In genomic region chr2:149544692-149545091, GRCh38 we compare ENCODE assay signal across 19 cellular contexts. TPM values are rescaled to one million over a fixed set of nuclear protein-coding genes. Genes with fewer than 3 reads are reported as not detected.
DNase-seq lines count a peak whose midpoint lies in the region; ATAC-seq and TF ChIP-seq lines count a peak whose summit lies in the region.
"Had no signal": no experiment of that assay in that cellular context is flagged by ENCODE, and none has a peak within 500 bp of the region (broad histone marks: within the 10 kb centered on the region; RNA-seq: fewer than 3 reads in every experiment).

No MANE protein-coding gene starts in this region.

- H3K4me3 Mint-ChIP-seq in activated T-cell treated with anti-CD3 and anti-CD28 coated beads, Interleukin-2, amount 50 U/mL, for 4 hours = peak overlapping the region; percentile 58
- H3K4me3 Mint-ChIP-seq in stimulated activated effector memory CD8-positive, alpha-beta T cell treated with anti-CD3 and anti-CD28 coated beads, Interleukin-12 subunit alpha, Interleukin-12 subunit beta, amount 100 ng/mL, for 72 hours = peak overlapping the region; percentile 53
- H3K4me3 Mint-ChIP-seq in Caco-2 (ENCODE audit: unreplicated experiment) (no peak overlapping the region), WTC11 (no peak overlapping the region)
- H3K4me3 Mint-ChIP-seq: activated B cell treated with CpG ODN at 0.5 μM for 24 hours, CD14-positive monocyte had no signal

- H3K4me3 ChIP-seq in Caco-2 (ENCODE audit: low read depth, low read length) = no peak overlapping the region
- H3K4me3 ChIP-seq: left ventricle myocardium inferior, right atrium auricular region had no signal

- no peaks in the 10 kb centered on the region for H3K36me3 Mint-ChIP-seq in activated T-cell treated with anti-CD3 and anti-CD28 coated beads, Interleukin-2, amount 50 U/mL, for 4 hours (ENCODE audit: insufficient read depth)
- no peaks in the 10 kb centered on the region for H3K36me3 Mint-ChIP-seq in stimulated activated effector memory CD8-positive, alpha-beta T cell treated with anti-CD3 and anti-CD28 coated beads, Interleukin-12 subunit alpha, Interleukin-12 subunit beta, amount 100 ng/mL, for 72 hours
- no peaks in the 10 kb centered on the region for H3K36me3 Mint-ChIP-seq in Caco-2 (ENCODE audit: insufficient read depth, unreplicated experiment)
- H3K36me3 Mint-ChIP-seq in WTC11 = peaks cover 2% of the 10 kb centered on the region; the same call in 1 of the 2 replicates
- H3K36me3 Mint-ChIP-seq: CD14-positive monocyte had no signal

- no peaks in the 10 kb centered on the region for H3K9me3 ChIP-seq in Caco-2
- H3K9me3 ChIP-seq: left ventricle myocardium inferior, right atrium auricular region had no signal

- peak in 1 of 2 donors; percentile 63 for ATAC-seq in activated T-cell treated with anti-CD3 and anti-CD28 coated beads, Interleukin-2, amount 50 U/mL, for 4 hours
- ATAC-seq in stimulated activated effector memory CD8-positive, alpha-beta T cell treated with anti-CD3 and anti-CD28 coated beads, Interleukin-12 subunit alpha, Interleukin-12 subunit beta, amount 100 ng/mL, for 72 hours = no peak
- no peak for ATAC-seq in WTC11

- H3K27me3 Mint-ChIP-seq in activated T-cell treated with anti-CD3 and anti-CD28 coated beads, Interleukin-2, amount 50 U/mL, for 4 hours (ENCODE audit: low read depth) = no peaks in the 10 kb centered on the region
- H3K27me3 Mint-ChIP-seq in Caco-2 (ENCODE audit: insufficient read depth, unreplicated experiment) (no peaks in the 10 kb centered on the region), WTC11 (ENCODE audit: low read depth) (no peaks in the 10 kb centered on the region)
- H3K27me3 Mint-ChIP-seq: activated B cell treated with CpG ODN at 0.5 μM for 24 hours, IgD-negative memory B cell had no signal

- DNase-seq in activated T-cell treated with anti-CD3 and anti-CD28 coated beads, Interleukin-2, amount 50 U/mL, for 4 hours = no peak
- no peak for DNase-seq in activated T-cell treated with anti-CD3 and anti-CD28 coated beads, Interleukin-2, amount 50 U/mL, for 48 hours
- DNase-seq in RPMI8226 = peak; percentile 30
- DNase-seq in fibroblast of peridontal ligament (ENCODE audit: extremely low read depth) = peak; percentile 14
- DNase-seq in stimulated activated effector memory CD8-positive, alpha-beta T cell treated with anti-CD3 and anti-CD28 coated beads, Interleukin-12 subunit alpha, Interleukin-12 subunit beta, amount 100 ng/mL, for 72 hours (ENCODE audit: low spot score in 2 of 2) = no peak
- DNase-seq in Caco-2 = no peak
- DNase-seq in WTC11 (ENCODE audit: low spot score) = no peak
- DNase-seq in HPDE6-E6E7 (ENCODE audit: extremely low spot score) = no peak
- DNase-seq: ACHN; activated B cell treated with CpG ODN at 0.5 μM for 24 hours; activated naive CD4-positive, alpha-beta T cell treated with anti-CD3 and anti-CD28 coated beads, Interleukin-2, amount 50 U/mL, for 16 hours; left ventricle myocardium inferior; NCI-H2029; stimulated activated naive CD4-positive, alpha-beta T cell treated with Interleukin-2 at 50 U/mL for 16 hours; SW 1271; trophoblast cell had no signal

- TF ChIP-seq CTCF in Caco-2 (IDR thresholded peaks at IDR 0.05; ENCODE audit: insufficient read depth in 1 of 2, low read depth in 1 of 2, low read length in 1 of 2, severe bottlenecking in 1 of 2, unreplicated experiment in 1 of 2) (no peak), WTC11 (IDR thresholded peaks at IDR 0.05) (no peak)

- H3K4me1 ChIP-seq in Caco-2 = no peaks in the 10 kb centered on the region
- H3K4me1 ChIP-seq: left ventricle myocardium inferior, right atrium auricular region had no signal

- intact Hi-C loops in Caco-2 (cut with micrococcal nuclease; ENCODE audit: unreplicated experiment) = no loop called here

- no peaks in the 10 kb centered on the region for H3K36me3 ChIP-seq in Caco-2 (ENCODE audit: control insufficient read depth, insufficient read depth, low read length)
- H3K36me3 ChIP-seq: left ventricle myocardium inferior, right atrium auricular region had no signal

- POLR2A ChIA-PET in Caco-2 (lab: Charles Lee) = no interaction called here
- POLR2A ChIA-PET in WTC11 (lab: Charles Lee) = no interaction called here

- H3K27me3 ChIP-seq in Caco-2 (replicated peaks; ENCODE audit: control insufficient read depth, insufficient read depth, low read length) = no peaks in the 10 kb centered on the region
- H3K27me3 ChIP-seq: right atrium auricular region had no signal

- H3K27ac Mint-ChIP-seq in stimulated activated effector memory CD8-positive, alpha-beta T cell treated with anti-CD3 and anti-CD28 coated beads, Interleukin-12 subunit alpha, Interleukin-12 subunit beta, amount 100 ng/mL, for 72 hours = no peak overlapping the region
- no peak overlapping the region for H3K27ac Mint-ChIP-seq in Caco-2 (ENCODE audit: unreplicated experiment)
- H3K27ac Mint-ChIP-seq in WTC11 = no peak overlapping the region
- H3K27ac Mint-ChIP-seq: activated B cell treated with CpG ODN at 0.5 μM for 24 hours, CD14-positive monocyte, IgD-negative memory B cell had no signal

- H3K4me1 Mint-ChIP-seq in activated T-cell treated with anti-CD3 and anti-CD28 coated beads, Interleukin-2, amount 50 U/mL, for 4 hours (ENCODE audit: low read depth) = peaks cover 10% of the 10 kb centered on the region
- H3K4me1 Mint-ChIP-seq in stimulated activated effector memory CD8-positive, alpha-beta T cell treated with anti-CD3 and anti-CD28 coated beads, Interleukin-12 subunit alpha, Interleukin-12 subunit beta, amount 100 ng/mL, for 72 hours = peaks cover 13% of the 10 kb centered on the region
- H3K4me1 Mint-ChIP-seq in Caco-2 (ENCODE audit: low read depth, unreplicated experiment) (no peaks in the 10 kb centered on the region), WTC11 (no peaks in the 10 kb centered on the region)

- no peaks in the 10 kb centered on the region for H3K9me3 Mint-ChIP-seq in activated T-cell treated with anti-CD3 and anti-CD28 coated beads, Interleukin-2, amount 50 U/mL, for 4 hours
- no peaks in the 10 kb centered on the region for H3K9me3 Mint-ChIP-seq in stimulated activated effector memory CD8-positive, alpha-beta T cell treated with anti-CD3 and anti-CD28 coated beads, Interleukin-12 subunit alpha, Interleukin-12 subunit beta, amount 100 ng/mL, for 72 hours
- H3K9me3 Mint-ChIP-seq in Caco-2 (ENCODE audit: unreplicated experiment) = peaks cover 9% of the 10 kb centered on the region
- H3K9me3 Mint-ChIP-seq in WTC11 = no peaks in the 10 kb centered on the region; the same call in none of the 2 replicates
- H3K9me3 Mint-ChIP-seq: activated B cell treated with CpG ODN at 0.5 μM for 24 hours had no signal

- CTCF ChIA-PET in Caco-2 (lab: Charles Lee) (no interaction called here), WTC11 (lab: Charles Lee) (no interaction called here)

- BruUV-seq in Caco-2 (replicated peaks; lab: Mats Ljungman, UMichigan) = no TSS peak

TF ChIP-seq in WTC11, 78 proteins besides CTCF, POLR2A, EP300 and RAD21 (continues in another document):
- TF ChIP-seq ZNF219 (CRISPR knock-in tag; IDR thresholded peaks at IDR 0.05; ENCODE audit: borderline replicate concordance) (no peak), E2F5 (CRISPR knock-in tag; IDR thresholded peaks at IDR 0.05) (no peak), AR (CRISPR knock-in tag; IDR thresholded peaks at IDR 0.05) (no peak), ZNF121 (CRISPR knock-in tag; IDR thresholded peaks at IDR 0.05) (no peak), SMAD4 (CRISPR knock-in tag; IDR thresholded peaks at IDR 0.05) (no peak), ZNF512 (CRISPR knock-in tag; IDR thresholded peaks at IDR 0.05; ENCODE audit: borderline replicate concordance) (no peak), FOXJ3 (CRISPR knock-in tag; IDR thresholded peaks at IDR 0.05; ENCODE audit: borderline replicate concordance) (no peak), FOXP1 (CRISPR knock-in tag; IDR thresholded peaks at IDR 0.05; ENCODE audit: borderline replicate concordance) (no peak)

RNA-seq across cellular contexts. Expression of gene MMADHC, which starts 42.9 kb away (rescaled TPM):
- total RNA-seq in activated T-cell treated with anti-CD3 and anti-CD28 coated beads, Interleukin-2, amount 50 U/mL, for 4 hours = 100 to 1,000 TPM; 144 to 152 (median 148) TPM
- total RNA-seq in Caco-2 (2022) (125 and 132 TPM in 2 replicates), WTC11 (2021) (121 to 126 TPM (median 124 TPM) in 3 replicates)

Comparison
In these comparisons a context has a peak if more than half of its experiments do, and no peak if none do; other contexts are left out.
1. DNase-seq: peak in RPMI8226 (single experiment) and fibroblast of peridontal ligament (single experiment); none in activated T-cell treated with anti-CD3 and anti-CD28 coated beads, Interleukin-2, amount 50 U/mL, for 4 hours (single experiment), activated T-cell treated with anti-CD3 and anti-CD28 coated beads, Interleukin-2, amount 50 U/mL, for 48 hours (0 of 2), stimulated activated effector memory CD8-positive, alpha-beta T cell treated with anti-CD3 and anti-CD28 coated beads, Interleukin-12 subunit alpha, Interleukin-12 subunit beta, amount 100 ng/mL, for 72 hours (0 of 2), Caco-2 (0 of 2), WTC11 (single experiment) and HPDE6-E6E7 (single experiment).
2. H3K4me3 Mint-ChIP-seq: peak in activated T-cell treated with anti-CD3 and anti-CD28 coated beads, Interleukin-2, amount 50 U/mL, for 4 hours (single experiment) and stimulated activated effector memory CD8-positive, alpha-beta T cell treated with anti-CD3 and anti-CD28 coated beads, Interleukin-12 subunit alpha, Interleukin-12 subunit beta, amount 100 ng/mL, for 72 hours (single experiment); none in Caco-2 (single experiment) and WTC11 (single experiment).